20 cellular contexts compared by ENCODE assay signal in genomic region chr3:30333143-30333542, GRCh38.
DNase-seq lines count a peak whose midpoint lies in the region; ATAC-seq, FAIRE-seq and TF ChIP-seq lines count a peak whose summit lies in the region.
"Had no signal": no experiment of that assay in that cellular context is flagged by ENCODE, and none has a peak within 500 bp of the region (broad histone marks: within the 10 kb centered on the region; RNA-seq: fewer than 3 reads in every experiment).

No MANE protein-coding gene starts in this region.

- peak overlapping the region in 1 of 2 experiments; percentile 73; a peak in 3 of 6 replicates for H3K27ac ChIP-seq in A549
- H3K27ac ChIP-seq in DND-41 (ENCODE audit: low read length) = no peak overlapping the region
- H3K27ac ChIP-seq in Panc1 (ENCODE audit: low read length) = peak overlapping the region; percentile 57; the same call in 1 of the 2 replicates

- CTCF ChIA-PET in A549 (lab: Yijun Ruan, JAX) = interaction anchor here (1.6 kb wide), 1 partner anchor 9 kb away, joined by 5 read pairs; no protein-coding TSS in a partner anchor
- CTCF ChIA-PET in Panc1 (lab: Charles Lee) = no interaction called here
- CTCF ChIA-PET in activated CD4-positive, alpha-beta memory T cell treated with anti-CD3 and anti-CD28 coated beads for 36 hours (lab: Charles Lee) = no interaction called here

- H3K4me1 Mint-ChIP-seq in activated CD4-positive, alpha-beta memory T cell treated with anti-CD3 and anti-CD28 coated beads for 36 hours (ENCODE audit: low read depth) = peaks cover 3% of the 10 kb centered on the region

- no peak for TF ChIP-seq POLR2A in A549 (IDR thresholded peaks at IDR 0.05; ENCODE audit: low read length)

- DNase-seq in A549 (ENCODE audit: low read depth in 1 of 2, low spot score in 1 of 2) = no peak
- no peak for DNase-seq in DND-41
- no peak for DNase-seq in Panc1 (ENCODE audit: low read depth, low spot score)
- DNase-seq in left colon = no peak
- DNase-seq in NCI-H345 (lab: John Stamatoyannopoulos, UW) = no peak
- no peak for DNase-seq in activated CD4-positive, alpha-beta memory T cell treated with anti-CD3 and anti-CD28 coated beads for 36 hours
- DNase-seq: AML-193; CD4-positive, alpha-beta memory T cell; DMS79 treated with DMSO at 0.1 percent for 48 hours; GF-D8; H7; NCI-H1694; NCI-H2107; NCI-H226; SHP77 had no signal

- peaks cover 28% of the 10 kb centered on the region for H3K4me1 ChIP-seq in A549
- H3K4me1 ChIP-seq in DND-41 (ENCODE audit: insufficient read depth, low read length) = 0 out of 2 replicates have a peak, but pooled peaks cover 4% of the 10 kb centered on the region
- H3K4me1 ChIP-seq in Panc1 (ENCODE audit: control insufficient read depth, insufficient read depth, low read length) = no peaks in the 10 kb centered on the region; the same call in none of the 2 replicates
- H3K4me1 ChIP-seq: Peyer's patch had no signal

- H3K27ac Mint-ChIP-seq in activated CD4-positive, alpha-beta memory T cell treated with anti-CD3 and anti-CD28 coated beads for 36 hours = no peak overlapping the region
- H3K27ac Mint-ChIP-seq: CD4-positive, alpha-beta memory T cell had no signal

- H3K79me2 ChIP-seq in DND-41 (ENCODE audit: insufficient read depth, low read length) = no peaks in the 10 kb centered on the region

- TF ChIP-seq EP300 in A549 (IDR thresholded peaks at IDR 0.05) = no peak

- H3K9me3 Mint-ChIP-seq in activated CD4-positive, alpha-beta memory T cell treated with anti-CD3 and anti-CD28 coated beads for 36 hours = peaks cover 6% of the 10 kb centered on the region

- no peak overlapping the region for H3K9ac ChIP-seq in DND-41 (ENCODE audit: low read depth, low read length)

- intact Hi-C loops in Panc1 (cut with micrococcal nuclease; ENCODE audit: unreplicated experiment) (no loop called here), left colon (cut with DNase I, micrococcal nuclease) (no loop called here)
- intact Hi-C loops in activated CD4-positive, alpha-beta memory T cell treated with anti-CD3 and anti-CD28 coated beads for 36 hours (cut with micrococcal nuclease) = no loop called here

- TF ChIP-seq CTCF in A549 (IDR thresholded peaks at IDR 0.05) (no peak), DND-41 (IDR thresholded peaks at IDR 0.05; ENCODE audit: borderline replicate concordance, extremely low read depth, low read length, poor library complexity, severe bottlenecking) (no peak), Panc1 (IDR thresholded peaks at IDR 0.05) (no peak)

- H3K9me3 ChIP-seq in A549 = no peaks in the 10 kb centered on the region
- H3K9me3 ChIP-seq in DND-41 (ENCODE audit: insufficient read depth, low read length, severe bottlenecking) = no peaks in the 10 kb centered on the region
- no peaks in the 10 kb centered on the region for H3K9me3 ChIP-seq in Panc1 (ENCODE audit: control insufficient read depth, insufficient read depth, low read depth, low read length)
- H3K9me3 ChIP-seq: Peyer's patch had no signal

- H3K36me3 ChIP-seq in DND-41 (ENCODE audit: insufficient read depth, low read length) (no peaks in the 10 kb centered on the region), Panc1 (ENCODE audit: control insufficient read depth, insufficient read depth, low read length) (no peaks in the 10 kb centered on the region)
- H3K36me3 ChIP-seq: Peyer's patch had no signal

- H3K27me3 ChIP-seq in DND-41 (ENCODE audit: insufficient read depth, low read length, poor library complexity) = no peaks in the 10 kb centered on the region
- H3K27me3 ChIP-seq in Panc1 (ENCODE audit: control insufficient read depth, insufficient read depth, low read length) = no peaks in the 10 kb centered on the region
- H3K27me3 ChIP-seq: Peyer's patch had no signal

- 88% methylated on average over 6 of the region's 6 CpGs for WGBS in A549 (ENCODE audit: missing lambda C conversion rate)

- no peak for FAIRE-seq in A549 (lab: Jason Lieb, UNC)
- FAIRE-seq: D721Med had no signal

- POLR2A ChIA-PET in A549 (lab: Yijun Ruan, JAX) (no interaction called here), Panc1 (lab: Charles Lee) (no interaction called here)
- POLR2A ChIA-PET in activated CD4-positive, alpha-beta memory T cell treated with anti-CD3 and anti-CD28 coated beads for 36 hours (lab: Charles Lee) = no interaction called here

- H4K20me1 ChIP-seq in DND-41 (ENCODE audit: insufficient read depth, low read length) = no peaks in the 10 kb centered on the region

- H3K36me3 Mint-ChIP-seq in activated CD4-positive, alpha-beta memory T cell treated with anti-CD3 and anti-CD28 coated beads for 36 hours = peaks cover 3% of the 10 kb centered on the region
- H3K36me3 Mint-ChIP-seq: CD4-positive, alpha-beta memory T cell had no signal

- H2AFZ ChIP-seq in DND-41 (ENCODE audit: low read depth, low read length) = peak overlapping the region; percentile 3; the same call in 1 of the 2 replicates

- in situ Hi-C loops in Panc1 (cut with HindIII; ENCODE audit: low pct_unique_long_range_greater_than_20kb, low sequenced_read_pairs) = no loop called here

- H3K4me3 Mint-ChIP-seq in activated CD4-positive, alpha-beta memory T cell treated with anti-CD3 and anti-CD28 coated beads for 36 hours = no peak overlapping the region
- H3K4me3 Mint-ChIP-seq: CD4-positive, alpha-beta memory T cell had no signal

- BruUV-seq in Panc1 (replicated peaks; lab: Mats Ljungman, UMichigan) = no TSS peak

- H3K4me2 ChIP-seq in A549 (peak overlapping the region; percentile 35; the same call in 2 of the 3 replicates), DND-41 (ENCODE audit: insufficient read depth, low read length) (no peak overlapping the region)

- no peaks in the 10 kb centered on the region for H3K27me3 Mint-ChIP-seq in activated CD4-positive, alpha-beta memory T cell treated with anti-CD3 and anti-CD28 coated beads for 36 hours
- H3K27me3 Mint-ChIP-seq: CD4-positive, alpha-beta memory T cell had no signal

- TF ChIP-seq RAD21 in A549 (conservative IDR thresholded peaks at IDR 0.05 in 1 of 2, IDR thresholded peaks at IDR 0.05 in 1 of 2) = no peak

- no peak overlapping the region for H3K4me3 ChIP-seq in A549
- no peak overlapping the region for H3K4me3 ChIP-seq in DND-41 (ENCODE audit: low read depth in 1 of 2, low read length in 2 of 2)
- no peak overlapping the region for H3K4me3 ChIP-seq in Panc1 (ENCODE audit: low read depth in 2 of 2, low read length in 2 of 2)
- H3K4me3 ChIP-seq: Peyer's patch had no signal

- ATAC-seq in A549 (no peak), DND-41 (ENCODE audit: insufficient read depth, low read depth) (no peak), Panc1 (peak; percentile 80), left colon (peak; percentile 82), HG03196 (IDR thresholded peaks at IDR 0.05; ENCODE audit: unreplicated experiment) (no peak), GM21447 (IDR thresholded peaks at IDR 0.05; ENCODE audit: unreplicated experiment) (no peak)
- ATAC-seq: SK-N-SH treated with all-trans-retinoic acid at 6 μM for 48 hours had no signal

TF ChIP-seq in A549, 52 proteins besides CTCF, POLR2A, EP300 and RAD21 (continues in another document):
- TF ChIP-seq PHF8 (IDR thresholded peaks at IDR 0.05; ENCODE audit: borderline replicate concordance, low read depth) = no peak
- TF ChIP-seq EHMT2 (IDR thresholded peaks at IDR 0.05; ENCODE audit: low read depth) = no peak
- TF ChIP-seq ATOH8 (CRISPR knock-in tag; IDR thresholded peaks at IDR 0.05; ENCODE audit: low read depth) = no peak
- no peak for TF ChIP-seq MAFK (IDR thresholded peaks at IDR 0.05; ENCODE audit: partially characterized antibody)
- no peak for TF ChIP-seq HMGXB4 (CRISPR knock-in tag; IDR thresholded peaks at IDR 0.05; ENCODE audit: borderline replicate concordance)
- no peak for TF ChIP-seq REST (IDR thresholded peaks at IDR 0.05)
- TF ChIP-seq HOXB5 (CRISPR knock-in tag; IDR thresholded peaks at IDR 0.05) = no peak

Comparison
In these comparisons a context has a peak if more than half of its experiments do, and no peak if none do; other contexts are left out.
1. ATAC-seq: peak in Panc1 (single experiment) and left colon (single experiment); none in A549 (0 of 2), DND-41 (single experiment), HG03196 (single experiment) and GM21447 (single experiment).